ENCODE assay signal across 14 cellular contexts in genomic region chr15:70197318-70197944, GRCh38.
DNase-seq lines count a peak whose midpoint lies in the region; ATAC-seq and TF ChIP-seq lines count a peak whose summit lies in the region.
"Had no signal": no experiment of that assay in that cellular context is flagged by ENCODE, and none has a peak within 500 bp of the region (broad histone marks: within the 10 kb centered on the region; RNA-seq: fewer than 3 reads in every experiment).

No MANE protein-coding gene starts in this region.

- H3K4me1 Mint-ChIP-seq in CD4-positive, CD25-positive, alpha-beta regulatory T cell = peaks cover 5 to 11% (median 8%) of the 10 kb centered on the region in 4 donors
- H3K4me1 Mint-ChIP-seq in chondrocyte (ENCODE audit: low read depth) = peaks cover 44% of the 10 kb centered on the region
- H3K4me1 Mint-ChIP-seq in progenitor cell of endocrine pancreas (ENCODE audit: low read depth) = peaks cover 21% of the 10 kb centered on the region
- H3K4me1 Mint-ChIP-seq: activated naive CD8-positive, alpha-beta T cell treated with anti-CD3 and anti-CD28 coated beads, Interleukin-2, amount 10 ng/mL, durations not matched to agents 7 days and 5 days had no signal

- H3K36me3 ChIP-seq in CD4-positive, CD25-positive, alpha-beta regulatory T cell (ENCODE audit: control insufficient read depth, insufficient read depth, low read length) = no peaks in the 10 kb centered on the region
- H3K36me3 ChIP-seq in H7 (replicated peaks; ENCODE audit: control insufficient read depth, insufficient read depth, low read length) = no peaks in the 10 kb centered on the region
- H3K36me3 ChIP-seq: SJCRH30 had no signal

- H3K27me3 Mint-ChIP-seq in CD4-positive, CD25-positive, alpha-beta regulatory T cell = peaks cover 6% of the 10 kb centered on the region
- H3K27me3 Mint-ChIP-seq in chondrocyte (ENCODE audit: low read depth) = peaks cover 2% of the 10 kb centered on the region
- H3K27me3 Mint-ChIP-seq in progenitor cell of endocrine pancreas = peaks cover 91% of the 10 kb centered on the region
- H3K27me3 Mint-ChIP-seq: CD4-positive, alpha-beta T cell had no signal

- peaks cover 11% of the 10 kb centered on the region for H3K4me1 ChIP-seq in CD4-positive, CD25-positive, alpha-beta regulatory T cell (ENCODE audit: control insufficient read depth, insufficient read depth, low read length, poor library complexity, severe bottlenecking)

- H3K27me3 ChIP-seq in CD4-positive, CD25-positive, alpha-beta regulatory T cell (ENCODE audit: control insufficient read depth, insufficient read depth, low read length) = no peaks in the 10 kb centered on the region
- H3K27me3 ChIP-seq in H7 (ENCODE audit: control insufficient read depth, insufficient read depth, low read length) = no peaks in the 10 kb centered on the region

- no peak overlapping the region for H3K27ac ChIP-seq in CD4-positive, CD25-positive, alpha-beta regulatory T cell (ENCODE audit: insufficient read depth, low read length, poor library complexity, severe bottlenecking)
- H3K27ac ChIP-seq: VCaP had no signal

- no peak overlapping the region for H3K4me3 ChIP-seq in CD4-positive, CD25-positive, alpha-beta regulatory T cell (ENCODE audit: low read depth, low read length)
- no peak overlapping the region for H3K4me3 ChIP-seq in H7 (ENCODE audit: insufficient read depth, low read depth, low read length)
- H3K4me3 ChIP-seq: SJCRH30 had no signal

- no peak for DNase-seq in CD4-positive, CD25-positive, alpha-beta regulatory T cell
- peak; percentile 68 for DNase-seq in NCI-H226
- no peak for DNase-seq in chondrocyte (ENCODE audit: low spot score)
- no peak for DNase-seq in progenitor cell of endocrine pancreas (ENCODE audit: low spot score, unreplicated experiment)
- DNase-seq in DMS79 (lab: John Stamatoyannopoulos, UW) = no peak
- no peak for DNase-seq in H7
- DNase-seq: activated naive CD8-positive, alpha-beta T cell treated with anti-CD3 and anti-CD28 coated beads, Interleukin-2, amount 10 ng/mL, durations not matched to agents 7 days and 5 days; Kasumi-1; NCI-H774 had no signal

- H3K9me3 Mint-ChIP-seq in CD4-positive, CD25-positive, alpha-beta regulatory T cell = peaks cover 0 to 1% (median 0%) of the 10 kb centered on the region in 7 donors
- H3K9me3 Mint-ChIP-seq in chondrocyte (ENCODE audit: low read depth) (no peaks in the 10 kb centered on the region), progenitor cell of endocrine pancreas (ENCODE audit: low read depth) (no peaks in the 10 kb centered on the region)
- H3K9me3 Mint-ChIP-seq: activated naive CD8-positive, alpha-beta T cell treated with anti-CD3 and anti-CD28 coated beads, Interleukin-2, amount 10 ng/mL, durations not matched to agents 7 days and 5 days; CD4-positive, alpha-beta T cell had no signal

- TF ChIP-seq CTCF in chondrocyte (IDR thresholded peaks at IDR 0.05) (no peak), progenitor cell of endocrine pancreas (IDR thresholded peaks at IDR 0.05; ENCODE audit: unreplicated experiment) (no peak)

- no peak overlapping the region for H3K4me3 Mint-ChIP-seq in CD4-positive, CD25-positive, alpha-beta regulatory T cell
- H3K4me3 Mint-ChIP-seq in chondrocyte (ENCODE audit: unreplicated experiment) = no peak overlapping the region
- H3K4me3 Mint-ChIP-seq in progenitor cell of endocrine pancreas (ENCODE audit: low read depth) = no peak overlapping the region
- H3K4me3 Mint-ChIP-seq: activated naive CD8-positive, alpha-beta T cell treated with anti-CD3 and anti-CD28 coated beads, Interleukin-2, amount 10 ng/mL, durations not matched to agents 7 days and 5 days; CD4-positive, alpha-beta T cell had no signal

- no peak for ATAC-seq in CD4-positive, CD25-positive, alpha-beta regulatory T cell (ENCODE audit: low read depth in 2 of 2)
- ATAC-seq in HG03342 (IDR thresholded peaks at IDR 0.05; ENCODE audit: unreplicated experiment) = no peak
- ATAC-seq in GM18520 (IDR thresholded peaks at IDR 0.05; ENCODE audit: unreplicated experiment) = no peak

- H3K9me3 ChIP-seq in CD4-positive, CD25-positive, alpha-beta regulatory T cell (ENCODE audit: control insufficient read depth in 2 of 2, low read length in 2 of 2) = no peaks in the 10 kb centered on the region
- H3K9me3 ChIP-seq: SJCRH30 had no signal

- H3K27ac Mint-ChIP-seq in CD4-positive, CD25-positive, alpha-beta regulatory T cell = peak overlapping the region in 2 of 3 donors; percentile 70 to 90
- H3K27ac Mint-ChIP-seq in chondrocyte (ENCODE audit: unreplicated experiment) (peak overlapping the region; percentile 90), progenitor cell of endocrine pancreas (peak overlapping the region; percentile 49)
- H3K27ac Mint-ChIP-seq: activated naive CD8-positive, alpha-beta T cell treated with anti-CD3 and anti-CD28 coated beads, Interleukin-2, amount 10 ng/mL, durations not matched to agents 7 days and 5 days; CD4-positive, alpha-beta T cell had no signal

- H3K36me3 Mint-ChIP-seq in CD4-positive, CD25-positive, alpha-beta regulatory T cell = no peaks in the 10 kb centered on the region
- H3K36me3 Mint-ChIP-seq in chondrocyte (ENCODE audit: low read depth) (no peaks in the 10 kb centered on the region), progenitor cell of endocrine pancreas (ENCODE audit: insufficient read depth) (no peaks in the 10 kb centered on the region)
- H3K36me3 Mint-ChIP-seq: activated naive CD8-positive, alpha-beta T cell treated with anti-CD3 and anti-CD28 coated beads, Interleukin-2, amount 10 ng/mL, durations not matched to agents 7 days and 5 days had no signal
